ENCODE assay signal across 8 cellular contexts in the genomic region with DNA sequence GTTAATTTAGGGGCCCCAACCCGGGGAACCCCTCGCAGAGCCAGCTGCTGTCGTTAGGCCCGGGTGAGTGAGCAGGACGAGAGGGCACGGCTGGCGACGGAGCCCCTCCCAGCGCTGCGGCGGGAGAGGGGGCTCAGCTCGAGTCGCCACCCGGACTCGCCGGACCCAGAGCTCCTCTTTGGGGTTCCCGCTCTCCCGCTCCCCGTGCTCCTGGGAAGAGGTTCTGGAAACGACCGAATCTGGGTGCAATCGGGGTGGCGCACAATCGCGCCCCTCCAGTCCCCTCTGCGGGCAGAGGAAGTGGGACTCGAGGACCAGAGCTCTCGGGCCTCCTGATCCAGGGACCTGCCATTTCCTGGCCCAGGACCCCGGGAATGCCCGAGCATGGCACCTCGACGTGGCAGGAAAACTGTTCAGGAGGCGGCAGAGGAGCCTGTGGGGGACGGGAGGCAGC. TPM values are rescaled to one million over a fixed set of nuclear protein-coding genes. Genes with fewer than 3 reads are reported as not detected.
DNase-seq lines count a peak whose midpoint lies in the region; ATAC-seq and TF ChIP-seq lines count a peak whose summit lies in the region.

No MANE protein-coding gene starts in this region.

- H3K4me3 ChIP-seq in GM06990 (replicated peaks; ENCODE audit: low read depth, low read length) (peak overlapping the region; percentile 62), MG63 (peak overlapping the region; percentile 50), endodermal cell (ENCODE audit: low read length) (peak overlapping the region; percentile 66), neuron (ENCODE audit: low read length) (peak overlapping the region; percentile 32)

- H2AFZ ChIP-seq in neuron (ENCODE audit: low read depth, low read length) = peak overlapping the region; percentile 46

- no peak overlapping the region for H3K9ac ChIP-seq in endodermal cell (ENCODE audit: extremely low read depth, low read length, poor library complexity, severe bottlenecking)

- peaks cover 15% of the 10 kb centered on the region for H3K27me3 Mint-ChIP-seq in endodermal cell (ENCODE audit: insufficient read depth)

- H3K36me3 ChIP-seq in GM06990 (ENCODE audit: control insufficient read depth, insufficient read depth, low read length) = no peaks in the 10 kb centered on the region
- no peaks in the 10 kb centered on the region for H3K36me3 ChIP-seq in MG63
- no peaks in the 10 kb centered on the region for H3K36me3 ChIP-seq in endodermal cell (ENCODE audit: control insufficient read depth, insufficient read depth, low read length)
- no peaks in the 10 kb centered on the region for H3K36me3 ChIP-seq in neuron (ENCODE audit: insufficient read depth, low read length)

- WGBS in endodermal cell (ENCODE audit: insufficient coverage in 1 of 2, insufficient read length in 1 of 2), 2 experiments = 15 to 21% methylated on average over 6 to 34 of the region's 34 CpGs

- no peaks in the 10 kb centered on the region for H3K9me3 ChIP-seq in MG63
- no peaks in the 10 kb centered on the region for H3K9me3 ChIP-seq in endodermal cell (ENCODE audit: control insufficient read depth, low read length)
- H3K9me3 ChIP-seq in neuron (ENCODE audit: low read length) = peaks cover 2% of the 10 kb centered on the region

- no peak for ATAC-seq in GM18873 (IDR thresholded peaks at IDR 0.05; ENCODE audit: low FRiP score, unreplicated experiment)
- ATAC-seq in GM21786 (IDR thresholded peaks at IDR 0.05; ENCODE audit: unreplicated experiment) = no peak

- no peak overlapping the region for H3K27ac Mint-ChIP-seq in endodermal cell

- no peaks in the 10 kb centered on the region for H3K36me3 Mint-ChIP-seq in endodermal cell (ENCODE audit: low read depth)

- peaks cover 53% of the 10 kb centered on the region for H3K9me3 Mint-ChIP-seq in endodermal cell

- TF ChIP-seq CTCF in GM06990 (IDR thresholded peaks at IDR 0.05; ENCODE audit: insufficient read depth, low read length, poor library complexity, severe bottlenecking) = no peak
- TF ChIP-seq CTCF in endodermal cell (conservative IDR thresholded peaks at IDR 0.05) = no peak

- no peak overlapping the region for H3K27ac ChIP-seq in endodermal cell (ENCODE audit: low read depth, low read length)

- peaks cover 2% of the 10 kb centered on the region for H3K4me1 Mint-ChIP-seq in endodermal cell

- H3K4me1 ChIP-seq in endodermal cell (ENCODE audit: control insufficient read depth, insufficient read depth, low read length) = no peaks in the 10 kb centered on the region
- H3K4me1 ChIP-seq in neuron (ENCODE audit: insufficient read depth, low read length) = no peaks in the 10 kb centered on the region

- peak overlapping the region; percentile 58 for H3K4me3 Mint-ChIP-seq in endodermal cell

- DNase-seq in GM06990 (ENCODE audit: extremely low read depth, insufficient read length) (no peak), MG63 (no peak), endodermal cell (no peak), NCI-H146 treated with DMSO at 0.1 percent for 48 hours (lab: John Stamatoyannopoulos, UW; ENCODE audit: unreplicated experiment) (no peak), T1000 (lab: John Stamatoyannopoulos, UW) (no peak)

- H3K27me3 ChIP-seq in GM06990 (replicated peaks; ENCODE audit: control insufficient read depth, insufficient read depth, low read length) (no peaks in the 10 kb centered on the region), MG63 (no peaks in the 10 kb centered on the region), endodermal cell (ENCODE audit: control insufficient read depth, insufficient read depth, low read length, poor library complexity, severe bottlenecking) (no peaks in the 10 kb centered on the region), neuron (ENCODE audit: insufficient read depth, low read length) (peaks cover 10% of the 10 kb centered on the region)

RNA-seq across cellular contexts. Expression of a gene that starts 37.3 kb away (rescaled TPM):
- total RNA-seq in MG63 (2014; rRNA removed; shearing (Covaris generic); ENCODE audit: low replicate concordance) = 2.0 and 9.3 TPM in 2 replicates
- total RNA-seq in endodermal cell = 10 to 100 TPM; 47.7 to 48.7 TPM
- 45.6 TPM for polyA plus RNA-seq in endodermal cell (2013, experiment 1 of 2)
- polyA plus RNA-seq in endodermal cell (2013, experiment 2 of 2) = 36.8 TPM

RNA-seq across cellular contexts. Expression of a gene that starts 40.7 kb away (rescaled TPM):
- 2.4 and 4.8 TPM in 2 replicates for total RNA-seq in MG63 (2014; rRNA removed; shearing (Covaris generic); ENCODE audit: low replicate concordance)
- total RNA-seq in endodermal cell = 1 to 10 TPM; 2.9 to 5.6 TPM
- 4.2 TPM for polyA plus RNA-seq in endodermal cell (2013, experiment 1 of 2)
- 4.2 TPM for polyA plus RNA-seq in endodermal cell (2013, experiment 2 of 2)

RNA-seq across cellular contexts. Expression of a gene that starts 58.5 kb away (rescaled TPM):
- 162 and 333 TPM in 2 replicates for total RNA-seq in MG63 (2014; rRNA removed; shearing (Covaris generic); ENCODE audit: low replicate concordance)
- 10 to 100 TPM; 63.5 to 74.8 TPM for total RNA-seq in endodermal cell
- 64.2 TPM for polyA plus RNA-seq in endodermal cell (2013, experiment 1 of 2)
- 63.0 TPM for polyA plus RNA-seq in endodermal cell (2013, experiment 2 of 2)
